ENCODE assay signal across 17 cellular contexts in the genomic region with DNA sequence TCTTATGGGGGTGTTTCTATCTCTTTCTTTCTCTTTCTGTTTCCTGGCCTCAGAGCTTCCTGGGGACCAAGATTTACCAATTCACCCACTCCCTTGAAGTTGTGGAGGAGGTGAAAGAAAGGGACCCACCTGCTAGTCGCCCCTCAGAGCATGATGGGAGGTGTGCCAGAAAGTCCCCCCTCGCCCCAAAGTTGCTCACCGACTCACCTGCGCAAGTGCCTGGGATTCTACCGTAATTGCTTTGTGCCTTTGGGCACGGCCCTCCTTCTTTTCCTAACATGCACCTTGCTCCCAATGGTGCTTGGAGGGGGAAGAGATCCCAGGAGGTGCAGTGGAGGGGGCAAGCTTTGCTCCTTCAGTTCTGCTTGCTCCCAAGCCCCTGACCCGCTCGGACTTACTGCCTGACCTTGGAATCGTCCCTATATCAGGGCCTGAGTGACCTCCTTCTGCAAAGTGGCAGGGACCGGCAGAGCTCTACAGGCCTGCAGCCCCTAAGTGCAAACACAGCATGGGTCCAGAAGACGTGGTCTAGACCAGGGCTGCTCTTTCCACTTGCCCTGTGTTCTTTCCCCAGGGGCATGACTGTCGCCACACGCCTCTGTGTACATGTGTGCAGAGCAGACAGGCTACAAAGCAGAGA. TPM values are rescaled to one million over a fixed set of nuclear protein-coding genes. Genes with fewer than 3 reads are reported as not detected.
A peak's percentile ranks its signal among the peaks of the same experiment; 100 is the strongest.
DNase-seq lines count a peak whose midpoint lies in the region; ATAC-seq and TF ChIP-seq lines count a peak whose summit lies in the region.
"Had no signal": no experiment of that assay in that cellular context is flagged by ENCODE, and none has a peak within 500 bp of the region (broad histone marks: within the 10 kb centered on the region; RNA-seq: fewer than 3 reads in every experiment).

No MANE protein-coding gene starts in this region.

- no peaks in the 10 kb centered on the region for H3K9me3 Mint-ChIP-seq in progenitor cell of endocrine pancreas (ENCODE audit: low read depth)

- H3K27ac Mint-ChIP-seq in progenitor cell of endocrine pancreas: no peak overlapping the region
- H3K27ac Mint-ChIP-seq: memory B cell had no signal

- no peaks in the 10 kb centered on the region for H3K36me3 ChIP-seq in RWPE2 (ENCODE audit: low read depth)
- H3K36me3 ChIP-seq in heart right ventricle: peaks cover 0 to 51% (median 17%) of the 10 kb centered on the region in 9 donors
- H3K36me3 ChIP-seq: prostate gland had no signal

- TF ChIP-seq CTCF in RWPE2 (IDR thresholded peaks at IDR 0.05; ENCODE audit: poor library complexity, severe bottlenecking): no peak
- no peak for TF ChIP-seq CTCF in heart right ventricle (IDR thresholded peaks at IDR 0.05)
- no peak for TF ChIP-seq CTCF in progenitor cell of endocrine pancreas (IDR thresholded peaks at IDR 0.05; ENCODE audit: unreplicated experiment)

- H3K9me3 ChIP-seq in RWPE2 (ENCODE audit: severe bottlenecking): no peaks in the 10 kb centered on the region
- H3K9me3 ChIP-seq in heart right ventricle: peaks cover 0 to 8% (median 0%) of the 10 kb centered on the region in 11 donors
- H3K9me3 ChIP-seq: prostate gland had no signal

- 84 to 85% methylated on average over 13 of the region's 13 CpGs for WGBS in heart right ventricle, 2 donors

- ATAC-seq in RWPE2 (ENCODE audit: low read depth): no peak
- ATAC-seq in heart right ventricle: no peak
- ATAC-seq: GM12878 had no signal

- H3K4me3 ChIP-seq in RWPE2 (ENCODE audit: severe bottlenecking): no peak overlapping the region
- H3K4me3 ChIP-seq in heart right ventricle: no peak overlapping the region
- H3K4me3 ChIP-seq: esophagus squamous epithelium, GM12878, prostate gland had no signal

- H3K4me1 Mint-ChIP-seq in progenitor cell of endocrine pancreas (ENCODE audit: low read depth): no peaks in the 10 kb centered on the region
- H3K4me1 Mint-ChIP-seq: memory B cell had no signal

- intact Hi-C loops in heart right ventricle (cut with DNase I): no loop called here

- peaks cover 3% of the 10 kb centered on the region for H3K27me3 Mint-ChIP-seq in progenitor cell of endocrine pancreas

- no peak overlapping the region for H3K4me3 Mint-ChIP-seq in progenitor cell of endocrine pancreas (ENCODE audit: low read depth)
- H3K4me3 Mint-ChIP-seq: memory B cell had no signal

- no peaks in the 10 kb centered on the region for H3K27me3 ChIP-seq in RWPE2 (ENCODE audit: insufficient read depth, poor library complexity, severe bottlenecking)
- no peaks in the 10 kb centered on the region for H3K27me3 ChIP-seq in heart right ventricle
- H3K27me3 ChIP-seq: esophagus squamous epithelium had no signal

- peaks cover 6% of the 10 kb centered on the region for H3K4me1 ChIP-seq in RWPE2 (ENCODE audit: insufficient read depth, poor library complexity, severe bottlenecking)
- H3K4me1 ChIP-seq in heart right ventricle: peaks cover 27 to 42% (median 40%) of the 10 kb centered on the region in 9 donors
- H3K4me1 ChIP-seq: prostate gland had no signal

- DNase-seq in D341Med (ENCODE audit: low spot score) (peak; percentile 9), RWPE2 (ENCODE audit: low spot score) (peak; percentile 34), heart right ventricle (peak; percentile 3 to 6), progenitor cell of endocrine pancreas (ENCODE audit: low spot score, unreplicated experiment) (peak; percentile 0), T-helper 9 cell (no peak), NOMO-1 treated with DMSO at 0.1 percent for 48 hours (lab: John Stamatoyannopoulos, UW; ENCODE audit: unreplicated experiment) (no peak)
- no peak for DNase-seq in stimulated activated naive CD4-positive, alpha-beta T cell treated with Interleukin-2 at 50 U/mL for 16 hours (lab: John Stamatoyannopoulos, UW)
- DNase-seq: activated CD4-positive, alpha-beta T cell treated with anti-CD3 and anti-CD28 coated beads, Interleukin-2, amount 50 U/mL, for 4 hours; esophagus squamous epithelium; IMR-90; NCI-H510A; stimulated activated CD4-positive, alpha-beta T cell treated with anti-CD3 and anti-CD28 coated beads, Interleukin-1b, Interleukin-23, amount 100 ng/mL, for 48 hours had no signal

- H3K27ac ChIP-seq in RWPE2 (ENCODE audit: poor library complexity, severe bottlenecking) (no peak overlapping the region), heart right ventricle (peak overlapping the region in 2 of 10 donors; percentile 44 to 52)
- H3K27ac ChIP-seq: C4-2B, prostate gland had no signal

- no peaks in the 10 kb centered on the region for H3K36me3 Mint-ChIP-seq in progenitor cell of endocrine pancreas (ENCODE audit: insufficient read depth)
- H3K36me3 Mint-ChIP-seq: memory B cell had no signal

RNA-seq across cellular contexts. Expression of gene AQP1, which starts 12.2 kb away (rescaled TPM):
- total RNA-seq in heart right ventricle (100 to 1,000 TPM; 101 to 274 (median 171) TPM), progenitor cell of endocrine pancreas (1.3 and 1.4 TPM in 2 replicates)
- polyA plus RNA-seq in heart right ventricle: 100 to 1,000 TPM; 211 to 245 TPM

RNA-seq across cellular contexts. Expression of gene GHRHR, which starts 39.9 kb away (rescaled TPM):
- not detected for total RNA-seq in heart right ventricle
- polyA plus RNA-seq in heart right ventricle: not detected
- not detected in 2 replicates for total RNA-seq in progenitor cell of endocrine pancreas
- total RNA-seq: Daoy, esophagus squamous epithelium, GM12878, IMR-90 had no signal
- polyA plus RNA-seq: GM12878, IMR-90 had no signal

Comparison
In these comparisons a context has a peak if more than half of its experiments do, and no peak if none do; other contexts are left out.
1. DNase-seq: peak in D341Med (single experiment), RWPE2 (single experiment), heart right ventricle (2 of 2) and progenitor cell of endocrine pancreas (single experiment); none in T-helper 9 cell (single experiment), NOMO-1 treated with DMSO at 0.1 percent for 48 hours (single experiment) and stimulated activated naive CD4-positive, alpha-beta T cell treated with Interleukin-2 at 50 U/mL for 16 hours (single experiment).
2. RNA of gene AQP1, which starts 12.2 kb away (total RNA-seq): 101 to 274 TPM in heart right ventricle; 1.3 to 1.4 TPM in progenitor cell of endocrine pancreas; every median in the first group is over 10 times any median in the second.